20 cellular contexts compared by ENCODE assay signal in genomic region chr7:128215281-128215680, GRCh38. TPM values are rescaled to one million over a fixed set of nuclear protein-coding genes. Genes with fewer than 3 reads are reported as not detected.
DNase-seq lines count a peak whose midpoint lies in the region; ATAC-seq, FAIRE-seq and TF ChIP-seq lines count a peak whose summit lies in the region.
"Had no signal": no experiment of that assay in that cellular context is flagged by ENCODE, and none has a peak within 500 bp of the region (broad histone marks: within the 10 kb centered on the region; RNA-seq: fewer than 3 reads in every experiment).

No MANE protein-coding gene starts in this region.

- H3K9me3 ChIP-seq in K562 (replicated peaks; ENCODE audit: control insufficient read depth, insufficient read depth, low read depth, low read length), result no peaks in the 10 kb centered on the region
- H3K9me3 ChIP-seq: gastrocnemius medialis had no signal

- POLR2A ChIA-PET in AG04449 (lab: Yijun Ruan, JAX), result interaction anchor here (1.1 kb wide), 1 partner anchor 633 kb away, joined by 3 read pairs; no protein-coding TSS in a partner anchor
- POLR2A ChIA-PET in K562 (lab: Yijun Ruan, JAX), result interaction anchor here (0.6 kb wide), 1 partner anchor 1328 kb away, joined by 3 read pairs; no protein-coding TSS in a partner anchor

- H3K36me3 Mint-ChIP-seq in HFFc6 (ENCODE audit: low read depth) (peaks cover 4% of the 10 kb centered on the region; the same call in 1 of the 2 replicates), progenitor cell of endocrine pancreas (ENCODE audit: insufficient read depth) (no peaks in the 10 kb centered on the region)
- H3K36me3 Mint-ChIP-seq in activated naive CD4-positive, alpha-beta T cell treated with anti-CD3 and anti-CD28 coated beads for 36 hours (ENCODE audit: low read depth), result no peaks in the 10 kb centered on the region
- H3K36me3 Mint-ChIP-seq: naive B cell; stimulated activated memory B cell treated with anti-CD40 and anti-IgM and Interleukin-4, amounts not matched to agents 10 μg/mL and 1 μg/mL and 100 μg/mL, for 72 hours had no signal

- H3K27me3 ChIP-seq in K562 (ENCODE audit: control insufficient read depth in 2 of 2, insufficient read depth in 2 of 2, low read length in 2 of 2), result peaks cover 32 to 59% of the 10 kb centered on the region in 2 experiments

- peak; percentile 42 for FAIRE-seq in K562 (lab: Jason Lieb, UNC)
- FAIRE-seq: A204.1, urothelium cell line had no signal

- TF ChIP-seq CTCF in AG04449 (IDR thresholded peaks at IDR 0.05; ENCODE audit: insufficient read depth, low read length, missing control alignments), result no peak
- TF ChIP-seq CTCF in HFFc6 (IDR thresholded peaks at IDR 0.05), result no peak
- no peak for TF ChIP-seq CTCF in K562 (IDR thresholded peaks at IDR 0.05 in 2 of 3, conservative IDR thresholded peaks at IDR 0.05 in 1 of 3; ENCODE audit: insufficient read depth in 2 of 3, low read depth in 1 of 3, low read length in 3 of 3)
- TF ChIP-seq CTCF in progenitor cell of endocrine pancreas (IDR thresholded peaks at IDR 0.05; ENCODE audit: unreplicated experiment), result no peak

- DNase-seq in AG04449 (ENCODE audit: low read depth, low spot score) (peak; percentile 81), HFFc6 (peak; percentile 96), K562 (ENCODE audit: extremely low read depth in 1 of 4, low spot score in 3 of 4) (no peak), foreskin melanocyte (peak; percentile 35), HuH-7.5 (ENCODE audit: low spot score) (no peak), progenitor cell of endocrine pancreas (ENCODE audit: low spot score, unreplicated experiment) (no peak), COLO668 (lab: John Stamatoyannopoulos, UW; ENCODE audit: unreplicated experiment) (no peak)
- DNase-seq in activated naive CD4-positive, alpha-beta T cell treated with anti-CD3 and anti-CD28 coated beads for 36 hours, result no peak
- DNase-seq: activated CD4-positive, CD25-positive, alpha-beta regulatory T cell; gastrocnemius medialis; left ventricle myocardium superior; naive B cell; NCI-H146; NCI-H345; Right ventricle myocardium superior; stimulated activated CD4-positive, alpha-beta T cell treated with anti-CD3 and anti-CD28 coated beads, Interleukin-12 subunit alpha, Interleukin-12 subunit beta, amount 100 ng/mL, for 4 hours had no signal

- no peak overlapping the region for H3K27ac ChIP-seq in K562 (ENCODE audit: extremely low read depth, low read depth, low read length)
- H3K27ac ChIP-seq: gastrocnemius medialis had no signal

- no peak for ATAC-seq in K562
- ATAC-seq: gastrocnemius medialis; stimulated activated memory B cell treated with anti-CD40 and anti-IgM and Interleukin-4, amounts not matched to agents 10 μg/mL and 1 μg/mL and 100 μg/mL, for 72 hours had no signal

- TF ChIP-seq EP300 in K562 (IDR thresholded peaks at IDR 0.05; ENCODE audit: low read length), result no peak

- no peak for TF ChIP-seq POLR2A in K562 (conservative IDR thresholded peaks at IDR 0.05)

- H3K4me3 ChIP-seq in AG04449 (ENCODE audit: low read depth, low read length) (no peak overlapping the region), K562 (no peak overlapping the region)
- H3K4me3 ChIP-seq: gastrocnemius medialis had no signal

- H2AFZ ChIP-seq in K562 (ENCODE audit: low read depth, low read length), result no peak overlapping the region

- no peaks in the 10 kb centered on the region for H3K9me1 ChIP-seq in K562 (ENCODE audit: control insufficient read depth, insufficient read depth, low read length)

- H3K36me3 ChIP-seq in K562 (ENCODE audit: control insufficient read depth, insufficient read depth, low read length), result no peaks in the 10 kb centered on the region
- H3K36me3 ChIP-seq: gastrocnemius medialis had no signal

- no peak overlapping the region for H3K4me2 ChIP-seq in K562 (ENCODE audit: insufficient read depth, low read length)

- H3K79me2 ChIP-seq in K562 (ENCODE audit: control insufficient read depth, insufficient read depth, low read length), result no peaks in the 10 kb centered on the region

- H3K9me3 Mint-ChIP-seq in HFFc6 (0 out of 2 replicates have a peak, but pooled peaks cover 4% of the 10 kb centered on the region), progenitor cell of endocrine pancreas (ENCODE audit: low read depth) (no peaks in the 10 kb centered on the region)
- no peaks in the 10 kb centered on the region for H3K9me3 Mint-ChIP-seq in activated naive CD4-positive, alpha-beta T cell treated with anti-CD3 and anti-CD28 coated beads for 36 hours
- H3K9me3 Mint-ChIP-seq: stimulated activated memory B cell treated with anti-CD40 and anti-IgM and Interleukin-4, amounts not matched to agents 10 μg/mL and 1 μg/mL and 100 μg/mL, for 72 hours; T-helper 1 cell treated with Interleukin-12 subunit alpha and Interleukin-12 subunit beta and Interleukin-4 antibody, amounts not matched to agents 30 μg/mL and 1 μg/mL, for 36 hours had no signal

- intact Hi-C loops in K562 (cut with micrococcal nuclease), result loop anchor here (5.0 kb wide), 1 partner anchor 107 kb away; no protein-coding TSS in a partner anchor
- intact Hi-C loops in activated naive CD4-positive, alpha-beta T cell treated with anti-CD3 and anti-CD28 coated beads for 36 hours (cut with micrococcal nuclease), result no loop called here

- H3K4me3 Mint-ChIP-seq in HFFc6, result peak overlapping the region; percentile 60
- no peak overlapping the region for H3K4me3 Mint-ChIP-seq in activated naive CD4-positive, alpha-beta T cell treated with anti-CD3 and anti-CD28 coated beads for 36 hours
- no peak overlapping the region for H3K4me3 Mint-ChIP-seq in progenitor cell of endocrine pancreas (ENCODE audit: low read depth)
- H3K4me3 Mint-ChIP-seq: naive B cell; stimulated activated memory B cell treated with anti-CD40 and anti-IgM and Interleukin-4, amounts not matched to agents 10 μg/mL and 1 μg/mL and 100 μg/mL, for 72 hours; T-helper 1 cell treated with Interleukin-12 subunit alpha and Interleukin-12 subunit beta and Interleukin-4 antibody, amounts not matched to agents 30 μg/mL and 1 μg/mL, for 36 hours had no signal

- TF ChIP-seq RAD21 in K562 (CRISPR knock-in tag; conservative IDR thresholded peaks at IDR 0.05 in 1 of 2, IDR thresholded peaks at IDR 0.05 in 1 of 2), result no peak

- no TSS peak for BruUV-seq in K562 (replicated peaks; lab: Mats Ljungman, UMichigan)

- H3K4me1 ChIP-seq in K562 (replicated peaks in 1 of 2; ENCODE audit: control insufficient read depth in 2 of 2, insufficient read depth in 2 of 2, low read length in 2 of 2), result no peaks in the 10 kb centered on the region
- H3K4me1 ChIP-seq: gastrocnemius medialis had no signal

- 0% methylated on average over 3 of the region's 3 CpGs for WGBS in K562 (ENCODE audit: insufficient coverage, low coverage, missing lambda C conversion rate)

- in situ Hi-C loops in K562 (cut with MboI), result no loop called here

- CTCF ChIA-PET in AG04449 (lab: Yijun Ruan, JAX), result interaction anchor here (0.8 to 2.0 kb wide), 3 partner anchors 129 to 507 kb away, joined by 3 to 8 read pairs (median 6); no protein-coding TSS in a partner anchor
- CTCF ChIA-PET in K562 (lab: Yijun Ruan, JAX; ENCODE audit: low intra/inter-chr PET ratio), result no interaction called here
- CTCF ChIA-PET in activated naive CD4-positive, alpha-beta T cell treated with anti-CD3 and anti-CD28 coated beads for 36 hours (lab: Charles Lee), result no interaction called here

- 0 out of 2 replicates have a peak, but pooled peaks cover 5% of the 10 kb centered on the region for H4K20me1 ChIP-seq in K562 (replicated peaks; ENCODE audit: control insufficient read depth, insufficient read depth, low read length)

- H3K27ac Mint-ChIP-seq in HFFc6, result peak overlapping the region; percentile 90
- H3K27ac Mint-ChIP-seq in activated naive CD4-positive, alpha-beta T cell treated with anti-CD3 and anti-CD28 coated beads for 36 hours, result no peak overlapping the region
- H3K27ac Mint-ChIP-seq in progenitor cell of endocrine pancreas, result no peak overlapping the region
- H3K27ac Mint-ChIP-seq: naive B cell; stimulated activated memory B cell treated with anti-CD40 and anti-IgM and Interleukin-4, amounts not matched to agents 10 μg/mL and 1 μg/mL and 100 μg/mL, for 72 hours; T-helper 1 cell treated with Interleukin-12 subunit alpha and Interleukin-12 subunit beta and Interleukin-4 antibody, amounts not matched to agents 30 μg/mL and 1 μg/mL, for 36 hours had no signal

- H3K27me3 Mint-ChIP-seq in HFFc6 (ENCODE audit: insufficient read depth) (peaks cover 10% of the 10 kb centered on the region; the same call in 1 of the 2 replicates), progenitor cell of endocrine pancreas (peaks cover 50% of the 10 kb centered on the region)
- H3K27me3 Mint-ChIP-seq in activated naive CD4-positive, alpha-beta T cell treated with anti-CD3 and anti-CD28 coated beads for 36 hours (ENCODE audit: low read depth), result peaks cover 4% of the 10 kb centered on the region

- H3K9ac ChIP-seq in K562 (ENCODE audit: insufficient read depth in 1 of 2, low read depth in 2 of 2, low read length in 2 of 2), result no peak overlapping the region

- peaks cover 62% of the 10 kb centered on the region for H3K4me1 Mint-ChIP-seq in HFFc6 (ENCODE audit: low read depth)
- no peaks in the 10 kb centered on the region for H3K4me1 Mint-ChIP-seq in activated naive CD4-positive, alpha-beta T cell treated with anti-CD3 and anti-CD28 coated beads for 36 hours (ENCODE audit: low read depth)
- no peaks in the 10 kb centered on the region for H3K4me1 Mint-ChIP-seq in progenitor cell of endocrine pancreas (ENCODE audit: low read depth)
- H3K4me1 Mint-ChIP-seq: naive B cell had no signal

TF ChIP-seq in K562, 482 proteins besides CTCF, POLR2A, EP300 and RAD21 (continues in another document):
- no peak for TF ChIP-seq JUNB (CRISPR knock-in tag; conservative IDR thresholded peaks at IDR 0.05)

RNA-seq across cellular contexts. Expression of gene LEP, which starts 25.8 kb away (rescaled TPM):
- not detected for total RNA-seq in HFFc6 (2021; fragmentation: NEBNext Ultra II Directional; extraction: Animal tissue kit (Norgen Biotek cat#: 25700))
- not detected in 2 replicates for total RNA-seq in K562 (2011; cell fraction: chromatin; rRNA removed; ENCODE audit: low replicate concordance)
- total RNA-seq in K562 (2011; cell fraction: nucleolus; rRNA removed), result not detected in 2 replicates
- total RNA-seq in K562 (2011; cell fraction: nucleoplasm; rRNA removed), result not detected in 2 replicates
- total RNA-seq in K562 (2014; rRNA removed) (not detected in 2 replicates), K562 (2014; rRNA removed; fragmentation: Illumina TruSeq; extraction: Trizol) (not detected in 2 replicates), K562 (2015; rRNA removed; fragmentation: Illumina TruSeq; extraction: Trizol) (not detected in 2 replicates), K562 (2021) (not detected in 2 replicates), progenitor cell of endocrine pancreas (not detected in 2 replicates)
- polyA plus RNA-seq in K562 (2011; rRNA removed) (not detected in 2 replicates), K562 (2014; fragmentation: Illumina TruSeq; extraction: Trizol) (not detected in 2 replicates), K562 (2014; fragmentation: Nextera tagmentation; extraction: Ambion mirVana) (not detected), K562 (2014; rRNA removed) (not detected in 2 replicates)
- not detected in 2 replicates for polyA plus RNA-seq in K562 (2011; cell fraction: cytosol; rRNA removed)
- not detected in 2 replicates for polyA plus RNA-seq in K562 (2011; cell fraction: nucleus; rRNA removed)
- polyA plus RNA-seq in K562 (2012), result 0.04 and 0.06 TPM in 2 replicates
- polyA minus RNA-seq in K562 (2011; rRNA and poly(A)+ RNA removed), result not detected in 2 replicates
- polyA minus RNA-seq in K562 (2011; cell fraction: cytosol; rRNA and poly(A)+ RNA removed), result not detected in 2 replicates
- not detected in 2 replicates for polyA minus RNA-seq in K562 (2011; cell fraction: nucleus; rRNA and poly(A)+ RNA removed)
- not detected for total RNA-seq in activated naive CD4-positive, alpha-beta T cell treated with anti-CD3 and anti-CD28 coated beads for 36 hours

Comparison
In these comparisons a context has a peak if more than half of its experiments do, and no peak if none do; other contexts are left out.
1. DNase-seq: peak in AG04449 (single experiment), HFFc6 (single experiment) and foreskin melanocyte (single experiment); none in K562 (0 of 4), activated naive CD4-positive, alpha-beta T cell treated with anti-CD3 and anti-CD28 coated beads for 36 hours (single experiment), HuH-7.5 (single experiment), progenitor cell of endocrine pancreas (single experiment) and COLO668 (single experiment).